ENCODE assay signal across 17 cellular contexts in the genomic region with DNA sequence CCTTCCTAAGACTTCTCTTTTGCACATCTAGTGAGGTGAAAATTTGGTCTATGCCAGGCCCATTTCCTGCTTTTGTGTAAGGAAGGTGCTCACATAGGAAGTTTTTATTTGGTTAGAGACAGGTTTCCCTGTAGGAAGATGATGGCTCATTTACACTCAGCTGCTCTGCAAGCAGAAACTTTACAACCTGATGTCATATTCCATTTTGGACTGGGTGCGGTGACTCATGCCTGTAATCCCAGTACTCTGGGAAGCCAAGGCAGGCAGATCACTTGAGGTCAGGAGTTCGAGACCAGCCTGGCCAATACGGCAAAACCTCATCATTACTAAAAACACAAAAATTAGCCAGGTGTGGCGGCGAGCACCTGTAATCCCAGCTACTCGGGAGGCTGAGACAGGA. TPM values are rescaled to one million over a fixed set of nuclear protein-coding genes. Genes with fewer than 3 reads are reported as not detected.
DNase-seq lines count a peak whose midpoint lies in the region; ATAC-seq and TF ChIP-seq lines count a peak whose summit lies in the region.
"Had no signal": no experiment of that assay in that cellular context is flagged by ENCODE, and none has a peak within 500 bp of the region (broad histone marks: within the 10 kb centered on the region; RNA-seq: fewer than 3 reads in every experiment).

No MANE protein-coding gene starts in this region.

- H3K27ac Mint-ChIP-seq in endothelial cell (ENCODE audit: unreplicated experiment), result peak overlapping the region; percentile 95
- H3K27ac Mint-ChIP-seq: activated B cell treated with CpG ODN at 0.5 μM for 24 hours had no signal

- H3K4me1 ChIP-seq in MM.1S (ENCODE audit: low read length), result peaks cover 71% of the 10 kb centered on the region
- H3K4me1 ChIP-seq in psoas muscle, result no peaks in the 10 kb centered on the region

- H3K27ac ChIP-seq in MM.1S (ENCODE audit: low read length), result peak overlapping the region; percentile 93; the same call in 1 of the 2 replicates
- no peak overlapping the region for H3K27ac ChIP-seq in psoas muscle
- H3K27ac ChIP-seq: neutrophil, testis had no signal

- no peak overlapping the region for H3K4me3 ChIP-seq in MM.1S (ENCODE audit: low read length)
- no peak overlapping the region for H3K4me3 ChIP-seq in psoas muscle
- H3K4me3 ChIP-seq: spleen, testis had no signal

- peaks cover 43% of the 10 kb centered on the region for H3K4me1 Mint-ChIP-seq in endothelial cell (ENCODE audit: unreplicated experiment)

- no peak overlapping the region for H3K9ac ChIP-seq in MM.1S (ENCODE audit: low read length)
- H3K9ac ChIP-seq: SK-N-SH had no signal

- ATAC-seq in psoas muscle, result peak; percentile 52 to 67 (median 56)
- ATAC-seq in HG03280 (IDR thresholded peaks at IDR 0.05; ENCODE audit: unreplicated experiment), result no peak

- intact Hi-C loops in psoas muscle (cut with DNase I), result no loop called here

- peaks cover 11% of the 10 kb centered on the region for H3K27me3 Mint-ChIP-seq in endothelial cell (ENCODE audit: unreplicated experiment)
- H3K27me3 Mint-ChIP-seq: activated B cell treated with CpG ODN at 0.5 μM for 24 hours; activated T-cell treated with anti-CD3 and anti-CD28 coated beads, Interleukin-2, amount 50 U/mL, for 24 hours had no signal

- H2AFZ ChIP-seq in MM.1S (ENCODE audit: low read length), result no peak overlapping the region

- H3K9me2 ChIP-seq in MM.1S (replicated peaks; ENCODE audit: insufficient read depth, low read length), result no peaks in the 10 kb centered on the region
- H3K9me2 ChIP-seq: SK-N-SH had no signal

- H3K9me3 ChIP-seq in MM.1S (replicated peaks; ENCODE audit: insufficient read depth, low read length) (no peaks in the 10 kb centered on the region), psoas muscle (no peaks in the 10 kb centered on the region)
- H3K9me3 ChIP-seq: neutrophil, SK-N-SH, spleen, testis had no signal

- peak overlapping the region; percentile 80 for H3K4me3 Mint-ChIP-seq in endothelial cell (ENCODE audit: unreplicated experiment)
- H3K4me3 Mint-ChIP-seq: activated B cell treated with CpG ODN at 0.5 μM for 24 hours; activated T-cell treated with anti-CD3 and anti-CD28 coated beads, Interleukin-2, amount 50 U/mL, for 24 hours had no signal

- H3K27me3 ChIP-seq in MM.1S (replicated peaks; ENCODE audit: insufficient read depth, low read length) (no peaks in the 10 kb centered on the region), psoas muscle (ENCODE audit: insufficient read depth in 3 of 3, low read length in 2 of 3) (no peaks in the 10 kb centered on the region)
- H3K27me3 ChIP-seq: neutrophil, spleen, testis had no signal

- H3K36me3 Mint-ChIP-seq in endothelial cell (ENCODE audit: low read depth, unreplicated experiment), result peaks cover 12% of the 10 kb centered on the region

- H3K36me3 ChIP-seq in MM.1S (replicated peaks; ENCODE audit: insufficient read depth, low read length) (peaks cover 6% of the 10 kb centered on the region; the same call in 1 of the 2 replicates), psoas muscle (ENCODE audit: insufficient read depth in 1 of 2, low read depth in 1 of 2) (no peaks in the 10 kb centered on the region)

- 71 to 83% (median 75%) methylated on average over 6 of the region's 6 CpGs for whole genome bisulfite sequencing in psoas muscle, 3 donors

- peaks cover 46% of the 10 kb centered on the region for H3K79me2 ChIP-seq in MM.1S (ENCODE audit: low read length)

- TF ChIP-seq CTCF in MM.1S (IDR thresholded peaks at IDR 0.05; ENCODE audit: low read length) (no peak), endothelial cell (IDR thresholded peaks at IDR 0.05; ENCODE audit: unreplicated experiment) (no peak), psoas muscle (IDR thresholded peaks at IDR 0.05) (no peak)

- peak; percentile 19 for DNase-seq in DMS153 (lab: John Stamatoyannopoulos, UW)
- DNase-seq in DMS153 treated with DMSO at 0.1 percent for 48 hours (lab: John Stamatoyannopoulos, UW; ENCODE audit: unreplicated experiment), result no peak
- DNase-seq in MM.1S, result no peak
- no peak for DNase-seq in endothelial cell (ENCODE audit: low spot score)
- DNase-seq in psoas muscle, result no peak
- no peak for DNase-seq in NCI-H1694 (lab: John Stamatoyannopoulos, UW)
- DNase-seq in mucosa of gallbladder (ENCODE audit: low spot score), result no peak
- DNase-seq: 8988T; activated B cell treated with CpG ODN at 0.5 μM for 24 hours; activated T-cell treated with anti-CD3 and anti-CD28 coated beads, Interleukin-2, amount 50 U/mL, for 24 hours; Calu3; KBM-7; SK-N-SH; spleen; testis had no signal

- H3K4me2 ChIP-seq in MM.1S (ENCODE audit: low read depth, low read length), result no peak overlapping the region
- H3K4me2 ChIP-seq: SK-N-SH had no signal

- H3K9me3 Mint-ChIP-seq in endothelial cell (ENCODE audit: unreplicated experiment), result no peaks in the 10 kb centered on the region
- H3K9me3 Mint-ChIP-seq: activated B cell treated with CpG ODN at 0.5 μM for 24 hours; activated T-cell treated with anti-CD3 and anti-CD28 coated beads, Interleukin-2, amount 50 U/mL, for 24 hours had no signal

- H4K20me1 ChIP-seq in MM.1S (ENCODE audit: insufficient read depth, low read length), result no peaks in the 10 kb centered on the region

- H3F3A ChIP-seq in MM.1S (ENCODE audit: insufficient read depth, low read length), result peaks cover 79% of the 10 kb centered on the region

RNA-seq across cellular contexts. Expression of a gene that starts 35.8 kb away (rescaled TPM):
- total RNA-seq in endothelial cell (ENCODE audit: unreplicated experiment) (38.6 TPM), psoas muscle (1 to 10 TPM; 2.3 to 3.8 (median 2.8) TPM), mucosa of gallbladder (18.9 TPM)
- polyA plus RNA-seq in psoas muscle, result 1 to 10 TPM in 2 of 3 donors, under 1 TPM in 1; 0.90 to 1.3 (median 1.2) TPM

RNA-seq across cellular contexts. Expression of a gene that starts 41.6 kb away (rescaled TPM):
- total RNA-seq in endothelial cell (ENCODE audit: unreplicated experiment), result 14.9 TPM
- 1 to 10 TPM; 2.3 to 3.5 (median 3.0) TPM for total RNA-seq in psoas muscle
- polyA plus RNA-seq in psoas muscle, result 1 to 10 TPM in 2 of 3 donors, under 1 TPM in 1; 0.87 to 1.3 (median 1.2) TPM
- total RNA-seq in mucosa of gallbladder, result 26.3 TPM
